ENCODE assay signal across 8 cellular contexts in genomic region chr16:48318630-48319029, GRCh38.
DNase-seq lines count a peak whose midpoint lies in the region; ATAC-seq and TF ChIP-seq lines count a peak whose summit lies in the region.

No MANE protein-coding gene starts in this region.

- H3K9ac ChIP-seq in GM23248, result no peak overlapping the region

- H3K9me2 ChIP-seq in hepatocyte (replicated peaks; ENCODE audit: insufficient read depth) (no peaks in the 10 kb centered on the region), GM23248 (ENCODE audit: insufficient read depth) (no peaks in the 10 kb centered on the region)

- WGBS in hepatocyte (ENCODE audit: low lambda C conversion rate, missing lambda C conversion rate), result 82% methylated on average over 4 of the region's 4 CpGs
- WGBS in GM23248 (ENCODE audit: low coverage in 1 of 2, low lambda C conversion rate in 2 of 2, missing lambda C conversion rate in 2 of 2), 2 experiments, result 96% methylated on average over 4 of the region's 4 CpGs

- no peaks in the 10 kb centered on the region for H4K20me1 ChIP-seq in hepatocyte (ENCODE audit: insufficient read depth, poor library complexity, severe bottlenecking)
- no peaks in the 10 kb centered on the region for H4K20me1 ChIP-seq in GM23248 (ENCODE audit: insufficient read depth)

- peaks cover 18% of the 10 kb centered on the region for H3K36me3 Mint-ChIP-seq in memory B cell

- H3K4me1 ChIP-seq in hepatocyte (ENCODE audit: insufficient read depth), result no peaks in the 10 kb centered on the region
- peaks cover 31% of the 10 kb centered on the region for H3K4me1 ChIP-seq in GM23248 (ENCODE audit: insufficient read depth)

- peak; percentile 41 for ATAC-seq in memory B cell (ENCODE audit: low read depth)

- H2AFZ ChIP-seq in hepatocyte, result no peak overlapping the region
- H2AFZ ChIP-seq in GM23248, result no peak overlapping the region

- H3K27me3 ChIP-seq in hepatocyte (no peaks in the 10 kb centered on the region), GM23248 (replicated peaks; ENCODE audit: insufficient read depth) (no peaks in the 10 kb centered on the region)

- H3K9me3 Mint-ChIP-seq in memory B cell, result peaks cover 5% of the 10 kb centered on the region

- no peak overlapping the region for H3K27ac Mint-ChIP-seq in memory B cell

- no peak for TF ChIP-seq CTCF in astrocyte of the cerebellum (IDR thresholded peaks at IDR 0.05; ENCODE audit: low read depth, low read length, missing control alignments)
- TF ChIP-seq CTCF in hepatocyte (IDR thresholded peaks at IDR 0.05; ENCODE audit: poor library complexity), result no peak

- H3K27me3 Mint-ChIP-seq in memory B cell, result no peaks in the 10 kb centered on the region

- H3K4me2 ChIP-seq in hepatocyte (no peak overlapping the region), GM23248 (ENCODE audit: unreplicated experiment) (no peak overlapping the region)

- H3K36me3 ChIP-seq in hepatocyte (replicated peaks; ENCODE audit: insufficient read depth, low read depth) (no peaks in the 10 kb centered on the region), GM23248 (ENCODE audit: low read depth) (peaks cover 7% of the 10 kb centered on the region; the same call in 1 of the 2 replicates)

- no peak overlapping the region for H3K4me3 Mint-ChIP-seq in memory B cell

- H3F3A ChIP-seq in GM23248 (ENCODE audit: insufficient read depth), result peaks cover 38% of the 10 kb centered on the region

- DNase-seq in EH (ENCODE audit: low read depth), result peak; percentile 74
- DNase-seq in NAMALWA (ENCODE audit: low spot score), result peak; percentile 32
- peak; percentile 45 for DNase-seq in astrocyte of the cerebellum (ENCODE audit: low read depth)
- DNase-seq in memory B cell (ENCODE audit: low spot score in 2 of 2), result no peak
- no peak for DNase-seq in hepatocyte (ENCODE audit: low spot score)
- no peak for DNase-seq in COLO668 (lab: John Stamatoyannopoulos, UW; ENCODE audit: unreplicated experiment)
- no peak for DNase-seq in NCI-H1417 (lab: John Stamatoyannopoulos, UW)
- DNase-seq in GM23248, result no peak

- H3K4me3 ChIP-seq in astrocyte of the cerebellum (ENCODE audit: low read depth, low read length) (no peak overlapping the region), hepatocyte (no peak overlapping the region), GM23248 (no peak overlapping the region)

- H3K27ac ChIP-seq in hepatocyte, result no peak overlapping the region
- H3K27ac ChIP-seq in GM23248, result no peak overlapping the region

- in situ Hi-C loops in astrocyte of the cerebellum (cut with HindIII; ENCODE audit: low sequenced_read_pairs), result no loop called here
- in situ Hi-C loops in GM23248 (cut with MboI), result no loop called here

- H3K79me2 ChIP-seq in hepatocyte (peaks cover 9% of the 10 kb centered on the region), GM23248 (ENCODE audit: insufficient read depth) (peaks cover 32% of the 10 kb centered on the region)

- H3K4me1 Mint-ChIP-seq in memory B cell, result peaks cover 17% of the 10 kb centered on the region

- no peaks in the 10 kb centered on the region for H3K9me3 ChIP-seq in hepatocyte (ENCODE audit: low read depth)
- H3K9me3 ChIP-seq in GM23248 (ENCODE audit: low read depth), result no peaks in the 10 kb centered on the region

Comparison
In these comparisons a context has a peak if more than half of its experiments do, and no peak if none do; other contexts are left out.
1. DNase-seq: peak in EH (single experiment), NAMALWA (single experiment) and astrocyte of the cerebellum (single experiment); none in memory B cell (0 of 2), hepatocyte (single experiment), COLO668 (single experiment), NCI-H1417 (0 of 3) and GM23248 (single experiment).